Comparison of ENCODE assay signal across 9 cellular contexts in genomic region chr19:42323852-42324654, GRCh38. TPM values are rescaled to one million over a fixed set of nuclear protein-coding genes. Genes with fewer than 3 reads are reported as not detected.
DNase-seq lines count a peak whose midpoint lies in the region; ATAC-seq and TF ChIP-seq lines count a peak whose summit lies in the region.
"Had no signal": no experiment of that assay in that cellular context is flagged by ENCODE, and none has a peak within 500 bp of the region (broad histone marks: within the 10 kb centered on the region; RNA-seq: fewer than 3 reads in every experiment).

No MANE protein-coding gene starts in this region.

- H3K9ac ChIP-seq in colonic mucosa (ENCODE audit: low read depth in 2 of 2, low read length in 2 of 2) (peak overlapping the region in 1 of 2 donors; percentile 24), neuronal stem cell (ENCODE audit: low read depth, low read length, poor library complexity) (peak overlapping the region; percentile 30)

- peak overlapping the region; percentile 75 for H2BK12ac ChIP-seq in neuronal stem cell (ENCODE audit: low read length)

- peak overlapping the region; percentile 90 for H2AFZ ChIP-seq in neuronal stem cell (ENCODE audit: low read length)

- H3K18ac ChIP-seq in neuronal stem cell (ENCODE audit: low read length), result peak overlapping the region; percentile 85

- H3K36me3 ChIP-seq in colonic mucosa, result no peaks in the 10 kb centered on the region
- H3K36me3 ChIP-seq in neuronal stem cell (replicated peaks in 1 of 2; ENCODE audit: control insufficient read depth in 2 of 2, insufficient read depth in 2 of 2, low read length in 2 of 2), result no peaks in the 10 kb centered on the region

- peak overlapping the region; percentile 21 for H3K14ac ChIP-seq in neuronal stem cell (ENCODE audit: low read length)

- H3K4me3 ChIP-seq in NB4 (ENCODE audit: low read depth, low read length), result no peak overlapping the region
- H3K4me3 ChIP-seq in colonic mucosa, result peak overlapping the region; percentile 25
- peak overlapping the region in 1 of 2 donors; percentile 47 for H3K4me3 ChIP-seq in neuronal stem cell (ENCODE audit: low read length in 2 of 2)

- no peak for TF ChIP-seq POLR2A in NB4 (IDR thresholded peaks at IDR 0.05; ENCODE audit: extremely low read depth, insufficient read length)

- intact Hi-C loops in colonic mucosa (cut with DNase I), result loop anchor here (10.0 kb wide), 2 partner anchors 71 to 189 kb away; partner anchors contain the start of genes CNFN and POU2F2

- no peak overlapping the region for H3K4ac ChIP-seq in neuronal stem cell (ENCODE audit: low read length)

- peaks cover 7% of the 10 kb centered on the region for H3K79me1 ChIP-seq in neuronal stem cell (ENCODE audit: low read depth, low read length)

- no peak overlapping the region for H2BK5ac ChIP-seq in neuronal stem cell (ENCODE audit: low read length)

- TF ChIP-seq CTCF in NB4 (IDR thresholded peaks at IDR 0.05; ENCODE audit: low read depth, low read length) (no peak), colonic mucosa (IDR thresholded peaks at IDR 0.05) (no peak)

- H3K27ac ChIP-seq in colonic mucosa (no peak overlapping the region), neuronal stem cell (replicated peaks; ENCODE audit: low read length) (no peak overlapping the region)

- no peak overlapping the region for H2BK15ac ChIP-seq in neuronal stem cell (ENCODE audit: low read length)

- WGBS in neuronal stem cell (ENCODE audit: extremely low coverage in 2 of 2, insufficient read length in 2 of 2, insufficient replicate concordance in 1 of 2), 2 donors, result no CpG with 5 or more reads among the region's 92 CpGs

- H3K4me1 ChIP-seq in colonic mucosa (peaks cover 4% of the 10 kb centered on the region), neuronal stem cell (ENCODE audit: control insufficient read depth in 2 of 2, insufficient read depth in 1 of 2, low read depth in 1 of 2, low read length in 2 of 2) (peaks cover 3 to 9% of the 10 kb centered on the region in 2 donors)

- no peak for ATAC-seq in GM19324 (IDR thresholded peaks at IDR 0.05; ENCODE audit: low FRiP score, unreplicated experiment)

- peak; percentile 9 for DNase-seq in DMS53 treated with DMSO at 0.1 percent for 48 hours (lab: John Stamatoyannopoulos, UW; ENCODE audit: unreplicated experiment)
- peak; percentile 42 for DNase-seq in NB4 (ENCODE audit: low read depth)
- no peak for DNase-seq in colonic mucosa
- DNase-seq in neuronal stem cell (ENCODE audit: low spot score), result no peak
- no peak for DNase-seq in mesenteric fat pad (ENCODE audit: low spot score)
- no peak for DNase-seq in medulla oblongata (ENCODE audit: extremely low spot score)
- DNase-seq in iPS-NIHi7 (ENCODE audit: extremely low spot score), result no peak
- DNase-seq: cortex of kidney had no signal

- peak overlapping the region; percentile 51 for H3K4me2 ChIP-seq in neuronal stem cell (ENCODE audit: insufficient read depth, low read length, poor library complexity, severe bottlenecking)

- H3K27me3 ChIP-seq in colonic mucosa, result peaks cover 20% of the 10 kb centered on the region
- H3K27me3 ChIP-seq in neuronal stem cell (ENCODE audit: control insufficient read depth in 3 of 3, insufficient read depth in 3 of 3, low read depth in 1 of 3, low read length in 3 of 3), result peaks cover 4 to 37% (median 14%) of the 10 kb centered on the region in 3 experiments

- H3K9me3 ChIP-seq in colonic mucosa, result no peaks in the 10 kb centered on the region
- H3K9me3 ChIP-seq in neuronal stem cell (replicated peaks in 1 of 2; ENCODE audit: control insufficient read depth in 2 of 2, insufficient read depth in 1 of 2, low read depth in 1 of 2, low read length in 2 of 2), result no peaks in the 10 kb centered on the region

- no peak overlapping the region for H2BK120ac ChIP-seq in neuronal stem cell (ENCODE audit: low read depth, low read length)

- H3K23ac ChIP-seq in neuronal stem cell (ENCODE audit: low read depth, low read length, poor library complexity), result peak overlapping the region; percentile 31

- no peak overlapping the region for H4K8ac ChIP-seq in neuronal stem cell (ENCODE audit: low read depth, low read length)

- H4K91ac ChIP-seq in neuronal stem cell (ENCODE audit: low read depth, low read length, poor library complexity), result no peak overlapping the region

- peak overlapping the region; percentile 76 for H2AK5ac ChIP-seq in neuronal stem cell (ENCODE audit: low read depth, low read length)

RNA-seq across cellular contexts. Expression of gene MEGF8, which starts 1.4 kb away (rescaled TPM):
- 10 to 100 TPM; 13.4 to 16.5 TPM for total RNA-seq in colonic mucosa
- polyA plus RNA-seq in neuronal stem cell (2013, experiment 1 of 2), result 11.4 TPM
- 12.1 TPM for polyA plus RNA-seq in neuronal stem cell (2013, experiment 2 of 2)
- 25.8 TPM for total RNA-seq in mesenteric fat pad

RNA-seq across cellular contexts. Expression of gene TMEM145, which starts 10.9 kb away (rescaled TPM):
- total RNA-seq in colonic mucosa (under 1 TPM; 0.24 to 0.94 TPM), mesenteric fat pad (not detected)
- 0.61 TPM for polyA plus RNA-seq in neuronal stem cell (2013, experiment 1 of 2)
- 0.79 TPM for polyA plus RNA-seq in neuronal stem cell (2013, experiment 2 of 2)

RNA-seq across cellular contexts. Expression of gene PAFAH1B3, which starts 21.6 kb away (rescaled TPM):
- total RNA-seq in colonic mucosa (10 to 100 TPM; 42.5 to 53.0 TPM), mesenteric fat pad (5.2 TPM)
- polyA plus RNA-seq in neuronal stem cell (2013, experiment 1 of 2), result 134 TPM
- polyA plus RNA-seq in neuronal stem cell (2013, experiment 2 of 2), result 128 TPM

RNA-seq across cellular contexts. Expression of gene PRR19, which starts 22.1 kb away (rescaled TPM):
- total RNA-seq in colonic mucosa, result 1 to 10 TPM in 1 of 2 donors, under 1 TPM in 1; 0.32 to 1.0 TPM
- 2.2 TPM for polyA plus RNA-seq in neuronal stem cell (2013, experiment 1 of 2)
- 2.0 TPM for polyA plus RNA-seq in neuronal stem cell (2013, experiment 2 of 2)
- total RNA-seq in mesenteric fat pad, result not detected

RNA-seq across cellular contexts. Expression of gene CIC, which starts 55.0 kb away (rescaled TPM):
- total RNA-seq in colonic mucosa, result 10 to 100 TPM; 47.8 to 54.6 TPM
- polyA plus RNA-seq in neuronal stem cell (2013, experiment 1 of 2), result 38.5 TPM
- polyA plus RNA-seq in neuronal stem cell (2013, experiment 2 of 2), result 37.8 TPM
- total RNA-seq in mesenteric fat pad, result 57.9 TPM

Comparison
In these comparisons a context has a peak if more than half of its experiments do, and no peak if none do; other contexts are left out.
1. DNase-seq: peak in DMS53 treated with DMSO at 0.1 percent for 48 hours (single experiment) and NB4 (single experiment); none in colonic mucosa (single experiment), neuronal stem cell (single experiment), mesenteric fat pad (single experiment), medulla oblongata (single experiment) and iPS-NIHi7 (single experiment).